26 cellular contexts compared by ENCODE assay signal in the genomic region with DNA sequence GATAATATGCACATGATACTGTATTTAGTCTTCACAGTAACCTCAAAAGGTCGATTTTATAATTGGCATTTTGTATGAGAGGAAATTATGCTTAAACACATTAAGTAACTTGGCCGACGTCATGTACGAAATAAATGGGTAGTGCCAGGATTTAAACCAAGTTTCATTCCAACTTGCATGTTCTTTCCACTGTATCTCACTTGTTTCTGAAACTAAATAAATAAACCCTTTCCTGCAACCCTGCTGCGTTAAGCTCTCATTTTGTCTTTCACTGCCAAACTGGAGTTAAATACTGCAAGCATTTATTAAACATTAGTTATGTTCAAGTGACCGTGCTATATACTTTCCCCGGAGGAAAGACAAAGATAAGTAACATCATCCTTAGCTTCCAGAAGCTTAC.
DNase-seq lines count a peak whose midpoint lies in the region; ATAC-seq, FAIRE-seq and TF ChIP-seq lines count a peak whose summit lies in the region.
"Had no signal": no experiment of that assay in that cellular context is flagged by ENCODE, and none has a peak within 500 bp of the region (broad histone marks: within the 10 kb centered on the region; RNA-seq: fewer than 3 reads in every experiment).

No MANE protein-coding gene starts in this region.

- TF ChIP-seq POLR2A in esophagus squamous epithelium (IDR thresholded peaks at IDR 0.05) = no peak
- TF ChIP-seq POLR2A in sigmoid colon (IDR thresholded peaks at IDR 0.05) = no peak

- H3K36me3 ChIP-seq in esophagus squamous epithelium (no peaks in the 10 kb centered on the region), sigmoid colon (no peaks in the 10 kb centered on the region)
- H3K36me3 ChIP-seq: BLaER1 treated with 17β-estradiol and CSF1 and Interleukin-3, amounts not matched to agents 10 nM and 100 nM had no signal

- H3K27ac ChIP-seq in VCaP (peak overlapping the region; percentile 64), esophagus squamous epithelium (peak overlapping the region; percentile 22 to 82 (median 74)), sigmoid colon (peak overlapping the region; percentile 4 to 76 (median 39))
- H3K27ac ChIP-seq: BLaER1 treated with 17β-estradiol and CSF1 and Interleukin-3, amounts not matched to agents 10 nM and 100 nM; psoas muscle; RWPE1 had no signal

- H3K4me1 ChIP-seq in esophagus squamous epithelium (peaks cover 3 to 56% (median 28%) of the 10 kb centered on the region in 3 donors), sigmoid colon (peaks cover 0 to 58% (median 46%) of the 10 kb centered on the region in 4 donors)
- H3K4me1 ChIP-seq: BLaER1 treated with 17β-estradiol and CSF1 and Interleukin-3, amounts not matched to agents 10 nM and 100 nM had no signal

- DNase-seq in HTR-8/SVneo (ENCODE audit: insufficient read length, low spot score) (no peak), esophagus squamous epithelium (lab: John Stamatoyannopoulos, UW) (no peak), sigmoid colon (no peak), NCI-H82 (lab: John Stamatoyannopoulos, UW) (no peak)
- DNase-seq in stimulated activated CD4-positive, alpha-beta T cell treated with anti-CD3 and anti-CD28 coated beads, Interleukin-15, amount 100 ng/mL, for 24 hours = no peak
- DNase-seq in stimulated activated CD4-positive, alpha-beta T cell treated with anti-CD3 and anti-CD28 coated beads, Interleukin-4, amount 100 ng/mL, for 1 hour = no peak
- DNase-seq: activated CD4-positive, alpha-beta T cell treated with anti-CD3 and anti-CD28 coated beads, Interleukin-2, amount 50 U/mL, for 48 hours; activated naive CD4-positive, alpha-beta T cell treated with anti-CD3 and anti-CD28 coated beads for 36 hours; amygdala; DMS53; left ventricle myocardium superior; midbrain; naive thymus-derived CD4-positive, alpha-beta T cell; NCI-H1048; NCI-H187 treated with DMSO at 0.1 percent for 48 hours; NCI-H2171 treated with DMSO at 0.1 percent for 48 hours; psoas muscle; T-helper 1 cell had no signal

- no peak for TF ChIP-seq EP300 in sigmoid colon (IDR thresholded peaks at IDR 0.05)

- no peak overlapping the region for H3K4me3 ChIP-seq in esophagus squamous epithelium
- no peak overlapping the region for H3K4me3 ChIP-seq in sigmoid colon
- H3K4me3 ChIP-seq: BLaER1 treated with 17β-estradiol and CSF1 and Interleukin-3, amounts not matched to agents 10 nM and 100 nM; psoas muscle had no signal

- H3K9me3 ChIP-seq in esophagus squamous epithelium (no peaks in the 10 kb centered on the region), sigmoid colon (no peaks in the 10 kb centered on the region)
- H3K9me3 ChIP-seq: BLaER1 treated with 17β-estradiol and CSF1 and Interleukin-3, amounts not matched to agents 10 nM and 100 nM; psoas muscle had no signal

- intact Hi-C loops in esophagus squamous epithelium (cut with DNase I) (no loop called here), sigmoid colon (cut with DNase I) (no loop called here)

- TF ChIP-seq CTCF in VCaP (conservative IDR thresholded peaks at IDR 0.05) = no peak
- TF ChIP-seq CTCF in esophagus squamous epithelium (IDR thresholded peaks at IDR 0.05) = no peak
- no peak for TF ChIP-seq CTCF in sigmoid colon (IDR thresholded peaks at IDR 0.05)

- no peak for ATAC-seq in GM18873 (IDR thresholded peaks at IDR 0.05; ENCODE audit: low FRiP score, unreplicated experiment)
- ATAC-seq: activated CD4-positive, CD25-positive, alpha-beta regulatory T cell treated with anti-CD3 and anti-CD28 coated beads, Interleukin-2, amount 50 U/mL, for 24 hours; left ventricle myocardium superior; naive thymus-derived CD4-positive, alpha-beta T cell; psoas muscle had no signal

- H3K27me3 ChIP-seq in esophagus squamous epithelium (no peaks in the 10 kb centered on the region), sigmoid colon (no peaks in the 10 kb centered on the region)
- H3K27me3 ChIP-seq: BLaER1 treated with 17β-estradiol and CSF1 and Interleukin-3, amounts not matched to agents 10 nM and 100 nM had no signal

- WGBS in esophagus squamous epithelium, 2 donors = 11 to 15% methylated on average over 7 of the region's 7 CpGs
- 52 to 67% methylated on average over 7 of the region's 7 CpGs for WGBS in sigmoid colon, 2 donors

- peak; percentile 58 for FAIRE-seq in HTR-8/SVneo (lab: Jason Lieb, UNC)
- FAIRE-seq: G401.6, keratinocyte, TTC549 had no signal
